10 cellular contexts compared by ENCODE assay signal in genomic region chr3:50604110-50604621, GRCh38. TPM values are rescaled to one million over a fixed set of nuclear protein-coding genes. Genes with fewer than 3 reads are reported as not detected.
A peak's percentile ranks its signal among the peaks of the same experiment; 100 is the strongest.
DNase-seq lines count a peak whose midpoint lies in the region; ATAC-seq and TF ChIP-seq lines count a peak whose summit lies in the region.
"Had no signal": no experiment of that assay in that cellular context is flagged by ENCODE, and none has a peak within 500 bp of the region (broad histone marks: within the 10 kb centered on the region; RNA-seq: fewer than 3 reads in every experiment).

No MANE protein-coding gene starts in this region.

- H3K36me3 ChIP-seq in OCI-LY3 (replicated peaks; ENCODE audit: low read depth, low read length) (no peaks in the 10 kb centered on the region), parathyroid adenoma (ENCODE audit: control insufficient read depth, insufficient read depth, low read length) (no peaks in the 10 kb centered on the region)

- H3K9ac ChIP-seq in OCI-LY3 (ENCODE audit: low read length) (no peak overlapping the region), parathyroid adenoma (no peak overlapping the region)

- no peak overlapping the region for H3K27ac ChIP-seq in OCI-LY3 (ENCODE audit: low read length)
- peak overlapping the region; percentile 100 for H3K27ac ChIP-seq in parathyroid adenoma

- H4K20me1 ChIP-seq in OCI-LY3 (ENCODE audit: insufficient read depth, low read length), result no peaks in the 10 kb centered on the region

- H3K4me1 ChIP-seq in OCI-LY3 (ENCODE audit: low read length) (peaks cover 42% of the 10 kb centered on the region), parathyroid adenoma (peaks cover 61% of the 10 kb centered on the region)

- ATAC-seq in GM19463 (IDR thresholded peaks at IDR 0.05; ENCODE audit: unreplicated experiment), result no peak

- peaks cover 82% of the 10 kb centered on the region for H3K4me1 Mint-ChIP-seq in activated naive CD8-positive, alpha-beta T cell treated with anti-CD3 and anti-CD28 coated beads for 36 hours

- H3K4me3 ChIP-seq in OCI-LY3 (ENCODE audit: low read length) (no peak overlapping the region), parathyroid adenoma (ENCODE audit: low read depth, low read length) (no peak overlapping the region)
- H3K4me3 ChIP-seq: tibial nerve had no signal

- DNase-seq in activated naive CD8-positive, alpha-beta T cell treated with anti-CD3 and anti-CD28 coated beads for 36 hours, result no peak
- DNase-seq in amniotic stem cell (lab: John Stamatoyannopoulos, UW) (no peak), C1 segment of cervical spinal cord (lab: John Stamatoyannopoulos, UW) (no peak)
- DNase-seq: DMS79 treated with DMSO at 0.1 percent for 48 hours, H7, NCI-H2081 treated with DMSO at 0.1 percent for 48 hours had no signal

- H3K9me3 ChIP-seq in OCI-LY3 (ENCODE audit: insufficient read depth, low read length) (no peaks in the 10 kb centered on the region), parathyroid adenoma (ENCODE audit: control insufficient read depth, low read length) (no peaks in the 10 kb centered on the region)
- H3K9me3 ChIP-seq: tibial nerve had no signal

- H3K79me2 ChIP-seq in OCI-LY3 (ENCODE audit: low read length) (no peaks in the 10 kb centered on the region), parathyroid adenoma (peaks cover 5% of the 10 kb centered on the region)

- H3K4me3 Mint-ChIP-seq in activated naive CD8-positive, alpha-beta T cell treated with anti-CD3 and anti-CD28 coated beads for 36 hours, result peak overlapping the region; percentile 92

- H3K4me2 ChIP-seq in OCI-LY3 (ENCODE audit: low read length) (peak overlapping the region; percentile 49; the same call in 1 of the 2 replicates), parathyroid adenoma (ENCODE audit: low read length) (no peak overlapping the region)

- H3K27me3 ChIP-seq in OCI-LY3 (ENCODE audit: low read depth, low read length), result no peaks in the 10 kb centered on the region
- H3K27me3 ChIP-seq in parathyroid adenoma (ENCODE audit: control insufficient read depth, insufficient read depth, low read length), result no peaks in the 10 kb centered on the region
- H3K27me3 ChIP-seq: tibial nerve had no signal

- H3K27me3 Mint-ChIP-seq in activated naive CD8-positive, alpha-beta T cell treated with anti-CD3 and anti-CD28 coated beads for 36 hours, result no peaks in the 10 kb centered on the region

- H3K27ac Mint-ChIP-seq in activated naive CD8-positive, alpha-beta T cell treated with anti-CD3 and anti-CD28 coated beads for 36 hours, result peak overlapping the region; percentile 100

- peaks cover 71% of the 10 kb centered on the region for H3K36me3 Mint-ChIP-seq in activated naive CD8-positive, alpha-beta T cell treated with anti-CD3 and anti-CD28 coated beads for 36 hours

- no peaks in the 10 kb centered on the region for H3K9me3 Mint-ChIP-seq in activated naive CD8-positive, alpha-beta T cell treated with anti-CD3 and anti-CD28 coated beads for 36 hours

- no peak overlapping the region for H2AFZ ChIP-seq in OCI-LY3 (ENCODE audit: low read depth, low read length)
- no peak overlapping the region for H2AFZ ChIP-seq in parathyroid adenoma

- TF ChIP-seq CTCF in OCI-LY3 (IDR thresholded peaks at IDR 0.05; ENCODE audit: low read depth, low read length) (no peak), parathyroid adenoma (IDR thresholded peaks at IDR 0.05) (no peak)

RNA-seq across cellular contexts. Expression of gene CISH, which starts 7.4 kb away (rescaled TPM):
- 100 to 1,000 TPM; 192 to 193 TPM for total RNA-seq in activated naive CD8-positive, alpha-beta T cell treated with anti-CD3 and anti-CD28 coated beads for 36 hours

RNA-seq across cellular contexts. Expression of gene MAPKAPK3, which starts 12.8 kb away (rescaled TPM):
- total RNA-seq in activated naive CD8-positive, alpha-beta T cell treated with anti-CD3 and anti-CD28 coated beads for 36 hours, result 100 to 1,000 TPM; 166 to 171 TPM

RNA-seq across cellular contexts. Expression of gene HEMK1, which starts 34.8 kb away (rescaled TPM):
- total RNA-seq in activated naive CD8-positive, alpha-beta T cell treated with anti-CD3 and anti-CD28 coated beads for 36 hours, result 10 to 100 TPM; 59.8 to 64.7 TPM

RNA-seq across cellular contexts. Expression of gene C3orf18, which starts 36.6 kb away (rescaled TPM):
- 10 to 100 TPM; 15.9 to 17.1 TPM for total RNA-seq in activated naive CD8-positive, alpha-beta T cell treated with anti-CD3 and anti-CD28 coated beads for 36 hours
